In genomic region chr1:221991221-221991620, GRCh38 we compare ENCODE assay signal across 16 cellular contexts.
DNase-seq lines count a peak whose midpoint lies in the region; ATAC-seq and TF ChIP-seq lines count a peak whose summit lies in the region.
"Had no signal": no experiment of that assay in that cellular context is flagged by ENCODE, and none has a peak within 500 bp of the region (broad histone marks: within the 10 kb centered on the region; RNA-seq: fewer than 3 reads in every experiment).

No MANE protein-coding gene starts in this region.

- peak; percentile 40 for DNase-seq in MCF 10A (ENCODE audit: unreplicated experiment)
- DNase-seq in breast epithelium (ENCODE audit: low spot score in 2 of 2) = no peak
- peak; percentile 67 for DNase-seq in amniotic epithelial cell (ENCODE audit: low read depth)
- peak; percentile 55 for DNase-seq in foreskin melanocyte
- no peak for DNase-seq in progenitor cell of endocrine pancreas (ENCODE audit: low spot score, unreplicated experiment)
- DNase-seq in NCI-H2029 (lab: John Stamatoyannopoulos, UW) = no peak
- no peak for DNase-seq in G401 (ENCODE audit: low spot score)
- no peak for DNase-seq in activated CD8-positive, alpha-beta T cell treated with anti-CD3 and anti-CD28 coated beads for 36 hours
- DNase-seq: activated naive CD8-positive, alpha-beta T cell treated with anti-CD3 and anti-CD28 coated beads, Interleukin-2, amount 50 U/mL, for 24 hours; left colon; NCI-H1694; NCI-H69; nephron progenitor cell; SJCRH30; thyroid gland had no signal

- no peaks in the 10 kb centered on the region for H3K9me3 ChIP-seq in breast epithelium
- H3K9me3 ChIP-seq: SJCRH30, thyroid gland had no signal

- no peak overlapping the region for H3K4me3 Mint-ChIP-seq in MCF 10A (ENCODE audit: unreplicated experiment)
- H3K4me3 Mint-ChIP-seq in progenitor cell of endocrine pancreas (ENCODE audit: low read depth) = no peak overlapping the region
- H3K4me3 Mint-ChIP-seq in activated CD8-positive, alpha-beta T cell treated with anti-CD3 and anti-CD28 coated beads for 36 hours = no peak overlapping the region
- H3K4me3 Mint-ChIP-seq: activated naive CD8-positive, alpha-beta T cell treated with anti-CD3 and anti-CD28 coated beads, Interleukin-2, amount 50 U/mL, for 24 hours; nephron progenitor cell had no signal

- H3K27ac ChIP-seq in breast epithelium = no peak overlapping the region
- H3K27ac ChIP-seq: SJCRH30, skin epidermis, thyroid gland had no signal

- H3K27me3 Mint-ChIP-seq in MCF 10A (ENCODE audit: insufficient read depth, unreplicated experiment) (no peaks in the 10 kb centered on the region), progenitor cell of endocrine pancreas (no peaks in the 10 kb centered on the region)
- H3K27me3 Mint-ChIP-seq in activated CD8-positive, alpha-beta T cell treated with anti-CD3 and anti-CD28 coated beads for 36 hours = no peaks in the 10 kb centered on the region
- H3K27me3 Mint-ChIP-seq: activated naive CD8-positive, alpha-beta T cell treated with anti-CD3 and anti-CD28 coated beads, Interleukin-2, amount 50 U/mL, for 24 hours had no signal

- H3K27ac Mint-ChIP-seq in MCF 10A (ENCODE audit: low read depth, unreplicated experiment) = no peak overlapping the region
- H3K27ac Mint-ChIP-seq in progenitor cell of endocrine pancreas = no peak overlapping the region
- H3K27ac Mint-ChIP-seq in activated CD8-positive, alpha-beta T cell treated with anti-CD3 and anti-CD28 coated beads for 36 hours = no peak overlapping the region
- H3K27ac Mint-ChIP-seq: activated naive CD8-positive, alpha-beta T cell treated with anti-CD3 and anti-CD28 coated beads, Interleukin-2, amount 50 U/mL, for 24 hours; nephron progenitor cell had no signal

- H3K36me3 Mint-ChIP-seq in MCF 10A (ENCODE audit: insufficient read depth, unreplicated experiment) = no peaks in the 10 kb centered on the region
- H3K36me3 Mint-ChIP-seq in progenitor cell of endocrine pancreas (ENCODE audit: insufficient read depth) = no peaks in the 10 kb centered on the region
- H3K36me3 Mint-ChIP-seq in activated CD8-positive, alpha-beta T cell treated with anti-CD3 and anti-CD28 coated beads for 36 hours (ENCODE audit: low read depth) = no peaks in the 10 kb centered on the region

- no peaks in the 10 kb centered on the region for H3K27me3 ChIP-seq in breast epithelium
- H3K27me3 ChIP-seq: SJCRH30, thyroid gland had no signal

- no peak for TF ChIP-seq CTCF in MCF 10A (IDR thresholded peaks at IDR 0.05; ENCODE audit: unreplicated experiment)
- no peak for TF ChIP-seq CTCF in breast epithelium (IDR thresholded peaks at IDR 0.05)
- no peak for TF ChIP-seq CTCF in progenitor cell of endocrine pancreas (IDR thresholded peaks at IDR 0.05; ENCODE audit: unreplicated experiment)
- no peak for TF ChIP-seq CTCF in activated CD8-positive, alpha-beta T cell treated with anti-CD3 and anti-CD28 coated beads for 36 hours (IDR thresholded peaks at IDR 0.05)

- CTCF ChIA-PET in MCF 10A (lab: Yijun Ruan, JAX) = interaction anchor here (0.6 to 5.0 kb wide), 10 partner anchors 10 to 513 kb away, joined by 3 to 32 read pairs (median 4); partner anchors contain the start of gene DUSP10
- CTCF ChIA-PET in activated CD8-positive, alpha-beta T cell treated with anti-CD3 and anti-CD28 coated beads for 36 hours (lab: Charles Lee) = interaction anchor here (1.2 to 1.8 kb wide), 2 partner anchors 12 to 18 kb away, joined by 4 to 6 read pairs; no protein-coding TSS in a partner anchor

- peaks cover 52% of the 10 kb centered on the region for H3K4me1 Mint-ChIP-seq in MCF 10A (ENCODE audit: insufficient read depth, unreplicated experiment)
- H3K4me1 Mint-ChIP-seq in progenitor cell of endocrine pancreas (ENCODE audit: low read depth) = no peaks in the 10 kb centered on the region
- H3K4me1 Mint-ChIP-seq in activated CD8-positive, alpha-beta T cell treated with anti-CD3 and anti-CD28 coated beads for 36 hours (ENCODE audit: low read depth) = peaks cover 36% of the 10 kb centered on the region
- H3K4me1 Mint-ChIP-seq: nephron progenitor cell had no signal

- intact Hi-C loops in MCF 10A (cut with micrococcal nuclease) = loop anchor here (5.0 kb wide), 1 partner anchor 249 kb away; the partner anchor contains the start of gene DUSP10
- intact Hi-C loops in breast epithelium (cut with DNase I; ENCODE audit: low total_unique reads) = no loop called here
- intact Hi-C loops in activated CD8-positive, alpha-beta T cell treated with anti-CD3 and anti-CD28 coated beads for 36 hours (cut with micrococcal nuclease) = no loop called here

- POLR2A ChIA-PET in MCF 10A (lab: Yijun Ruan, JAX) = interaction anchor here (0.7 to 2.8 kb wide), 10 partner anchors 9 to 1602 kb away, joined by 3 to 17 read pairs (median 5); partner anchors contain the start of gene DUSP10
- POLR2A ChIA-PET in activated CD8-positive, alpha-beta T cell treated with anti-CD3 and anti-CD28 coated beads for 36 hours (lab: Charles Lee) = no interaction called here

- no peaks in the 10 kb centered on the region for H3K4me1 ChIP-seq in breast epithelium
- H3K4me1 ChIP-seq: thyroid gland had no signal

- no peak overlapping the region for H3K4me3 ChIP-seq in breast epithelium
- H3K4me3 ChIP-seq: SJCRH30, skin epidermis, thyroid gland had no signal

- in situ Hi-C loops in G401 (cut with HindIII; ENCODE audit: low sequenced_read_pairs) = no loop called here

- no peaks in the 10 kb centered on the region for H3K36me3 ChIP-seq in breast epithelium
- H3K36me3 ChIP-seq: SJCRH30, thyroid gland had no signal

- TF ChIP-seq POLR2A in breast epithelium (IDR thresholded peaks at IDR 0.05) = no peak

- BruUV-seq in MCF 10A (replicated peaks; lab: Mats Ljungman, UMichigan) = no TSS peak

- H3K9me3 Mint-ChIP-seq in MCF 10A (ENCODE audit: unreplicated experiment) = no peaks in the 10 kb centered on the region
- no peaks in the 10 kb centered on the region for H3K9me3 Mint-ChIP-seq in progenitor cell of endocrine pancreas (ENCODE audit: low read depth)
- H3K9me3 Mint-ChIP-seq in activated CD8-positive, alpha-beta T cell treated with anti-CD3 and anti-CD28 coated beads for 36 hours = peaks cover 5% of the 10 kb centered on the region
- H3K9me3 Mint-ChIP-seq: nephron progenitor cell had no signal

- no peak for ATAC-seq in activated CD8-positive, alpha-beta T cell treated with anti-CD3 and anti-CD28 coated beads for 36 hours
- ATAC-seq: activated naive CD8-positive, alpha-beta T cell treated with anti-CD3 and anti-CD28 coated beads, Interleukin-2, amount 50 U/mL, for 24 hours; left colon had no signal

Comparison
In these comparisons a context has a peak if more than half of its experiments do, and no peak if none do; other contexts are left out.
1. DNase-seq: peak in MCF 10A (single experiment), amniotic epithelial cell (single experiment) and foreskin melanocyte (single experiment); none in breast epithelium (0 of 2), progenitor cell of endocrine pancreas (single experiment), NCI-H2029 (single experiment), G401 (single experiment) and activated CD8-positive, alpha-beta T cell treated with anti-CD3 and anti-CD28 coated beads for 36 hours (single experiment).